Comparison of ENCODE assay signal across 23 cellular contexts in genomic region chr7:38051311-38051710, GRCh38.
DNase-seq lines count a peak whose midpoint lies in the region; ATAC-seq and TF ChIP-seq lines count a peak whose summit lies in the region.
"Had no signal": no experiment of that assay in that cellular context is flagged by ENCODE, and none has a peak within 500 bp of the region (broad histone marks: within the 10 kb centered on the region; RNA-seq: fewer than 3 reads in every experiment).

No MANE protein-coding gene starts in this region.

- H3K36me3 ChIP-seq in IMR-90 (ENCODE audit: control insufficient read depth, insufficient read depth, low read length): no peaks in the 10 kb centered on the region
- H3K36me3 ChIP-seq: BE2C had no signal

- H2AK5ac ChIP-seq in IMR-90 (ENCODE audit: low read depth, low read length): no peak overlapping the region

- no peak overlapping the region for H2BK5ac ChIP-seq in IMR-90 (ENCODE audit: low read depth, low read length, poor library complexity, severe bottlenecking)

- WGBS in IMR-90 (ENCODE audit: extremely low coverage in 2 of 2, insufficient read length in 1 of 2), 2 experiments: no CpG with 5 or more reads among the region's 2 CpGs

- no peak overlapping the region for H2BK15ac ChIP-seq in IMR-90 (ENCODE audit: low read depth, low read length)

- H2BK20ac ChIP-seq in IMR-90 (ENCODE audit: low read depth, low read length): no peak overlapping the region

- in situ Hi-C loops in IMR-90 (cut with MboI; ENCODE audit: low sequenced_read_pairs): no loop called here

- H4K5ac ChIP-seq in IMR-90 (ENCODE audit: low read depth, low read length): no peak overlapping the region

- POLR2A ChIA-PET in IMR-90 (lab: Charles Lee; ENCODE audit: unreplicated experiment): no interaction called here

- TF ChIP-seq POLR2A in IMR-90 (IDR thresholded peaks at IDR 0.05; ENCODE audit: low read depth, low read length): no peak

- H4K91ac ChIP-seq in IMR-90 (ENCODE audit: insufficient read depth, low read depth, low read length): no peak overlapping the region

- peaks cover 12% of the 10 kb centered on the region for H3K9me3 ChIP-seq in IMR-90 (ENCODE audit: control insufficient read depth, insufficient read depth, low read length)
- H3K9me3 ChIP-seq: BE2C had no signal

- dilution Hi-C loops in IMR-90 (cut with HindIII; ENCODE audit: low sequenced_read_pairs, unreplicated experiment): no loop called here

- no peak overlapping the region for H2BK120ac ChIP-seq in IMR-90 (ENCODE audit: low read depth, low read length)

- ATAC-seq in IMR-90 (ENCODE audit: low read depth): no peak
- no peak for ATAC-seq in HG03025 (IDR thresholded peaks at IDR 0.05; ENCODE audit: low FRiP score, unreplicated experiment)
- ATAC-seq in GM21360 (IDR thresholded peaks at IDR 0.05; ENCODE audit: unreplicated experiment): no peak
- ATAC-seq: A549, GM12878, GM23338, HCT116 had no signal

- intact Hi-C loops in IMR-90 (cut with micrococcal nuclease): no loop called here
- intact Hi-C loops in activated naive CD4-positive, alpha-beta T cell treated with anti-CD3 and anti-CD28 coated beads for 36 hours (cut with micrococcal nuclease): no loop called here

- TF ChIP-seq RAD21 in IMR-90 (IDR thresholded peaks at IDR 0.05; ENCODE audit: low read length): no peak

- no peaks in the 10 kb centered on the region for H4K20me1 ChIP-seq in IMR-90 (ENCODE audit: insufficient read depth, low read length)
- H4K20me1 ChIP-seq: BLaER1 treated with 17β-estradiol and CSF1 and Interleukin-3, amounts not matched to agents 10 nM and 100 nM had no signal

- H3K27ac Mint-ChIP-seq in neural crest cell (ENCODE audit: unreplicated experiment): peak overlapping the region; percentile 45
- no peak overlapping the region for H3K27ac Mint-ChIP-seq in activated naive CD4-positive, alpha-beta T cell treated with anti-CD3 and anti-CD28 coated beads for 36 hours
- H3K27ac Mint-ChIP-seq: CD14-positive monocyte; CD4-positive, alpha-beta T cell; CD8-positive, alpha-beta memory T cell; GM23338 had no signal

- TF ChIP-seq CTCF in IMR-90 (conservative IDR thresholded peaks at IDR 0.05; ENCODE audit: low read depth, low read length) (no peak), neural crest cell (conservative IDR thresholded peaks at IDR 0.05) (no peak)

- H3K56ac ChIP-seq in IMR-90 (ENCODE audit: extremely low read depth, insufficient read depth, low read length): no peak overlapping the region

- H3K27me3 ChIP-seq in IMR-90 (ENCODE audit: control insufficient read depth, insufficient read depth, low read length): no peaks in the 10 kb centered on the region
- H3K27me3 ChIP-seq: BE2C; BLaER1 treated with 17β-estradiol and CSF1 and Interleukin-3, amounts not matched to agents 10 nM and 100 nM had no signal

- H3K9me3 Mint-ChIP-seq in neural crest cell: peaks cover 10% of the 10 kb centered on the region
- H3K9me3 Mint-ChIP-seq in activated naive CD4-positive, alpha-beta T cell treated with anti-CD3 and anti-CD28 coated beads for 36 hours: peaks cover 3% of the 10 kb centered on the region

- BruUV-seq in IMR-90 (replicated peaks; lab: Mats Ljungman, UMichigan): no TSS peak

- H3K4me1 ChIP-seq in IMR-90 (ENCODE audit: control insufficient read depth, insufficient read depth, low read length): no peaks in the 10 kb centered on the region
- H3K4me1 ChIP-seq: BE2C; BLaER1 treated with 17β-estradiol and CSF1 and Interleukin-3, amounts not matched to agents 10 nM and 100 nM had no signal

- no peak overlapping the region for H3K9ac ChIP-seq in IMR-90 (ENCODE audit: low read depth, low read length)
- H3K9ac ChIP-seq: BLaER1 treated with 17β-estradiol and CSF1 and Interleukin-3, amounts not matched to agents 10 nM and 100 nM had no signal

- H3K14ac ChIP-seq in IMR-90 (replicated peaks; ENCODE audit: low read depth, low read length): no peak overlapping the region

- no peak overlapping the region for H3K18ac ChIP-seq in IMR-90 (ENCODE audit: low read depth, low read length)

- CTCF ChIA-PET in IMR-90 (lab: Yijun Ruan, JAX): no interaction called here
- CTCF ChIA-PET in activated naive CD4-positive, alpha-beta T cell treated with anti-CD3 and anti-CD28 coated beads for 36 hours (lab: Charles Lee): no interaction called here

- no peak overlapping the region for H3K4me2 ChIP-seq in IMR-90 (ENCODE audit: low read depth, low read length)
- H3K4me2 ChIP-seq: A549; BLaER1 treated with 17β-estradiol and CSF1 and Interleukin-3, amounts not matched to agents 10 nM and 100 nM; GM23338 had no signal

- no peak overlapping the region for H4K8ac ChIP-seq in IMR-90 (ENCODE audit: low read depth in 2 of 2, low read length in 2 of 2)

- H2AK9ac ChIP-seq in IMR-90 (replicated peaks; ENCODE audit: low read depth, low read length, poor library complexity): peak overlapping the region; percentile 28

- H3K4ac ChIP-seq in IMR-90 (ENCODE audit: low read depth, low read length): no peak overlapping the region

- H3K79me1 ChIP-seq in IMR-90 (ENCODE audit: low read depth in 1 of 2, low read length in 2 of 2): no peaks in the 10 kb centered on the region

- no peak overlapping the region for H3K27ac ChIP-seq in IMR-90 (ENCODE audit: insufficient read depth, low read length)
- H3K27ac ChIP-seq: A549; BLaER1 treated with 17β-estradiol and CSF1 and Interleukin-3, amounts not matched to agents 10 nM and 100 nM had no signal

- H3K4me1 Mint-ChIP-seq in neural crest cell: peaks cover 5% of the 10 kb centered on the region
- no peaks in the 10 kb centered on the region for H3K4me1 Mint-ChIP-seq in activated naive CD4-positive, alpha-beta T cell treated with anti-CD3 and anti-CD28 coated beads for 36 hours (ENCODE audit: low read depth)
- H3K4me1 Mint-ChIP-seq: CD14-positive monocyte; CD8-positive, alpha-beta memory T cell had no signal

- no peaks in the 10 kb centered on the region for H3K9me1 ChIP-seq in IMR-90 (ENCODE audit: insufficient read depth, low read length)

- DNase-seq in IMR-90 (no peak), brain pericyte (ENCODE audit: low read depth, low spot score) (peak; percentile 2), neural crest cell (ENCODE audit: low read depth, low spot score) (no peak)
- no peak for DNase-seq in activated naive CD4-positive, alpha-beta T cell treated with anti-CD3 and anti-CD28 coated beads for 36 hours
- DNase-seq: 8988T; ACHN; AML-193; BE2C; CD4-positive, alpha-beta T cell; CD8-positive, alpha-beta memory T cell; DMS 273 treated with DMSO at 0.1 percent for 48 hours; DMS79; EL; GDM1; H9 had no signal

- no peak overlapping the region for H3K23ac ChIP-seq in IMR-90 (ENCODE audit: low read depth, low read length)

- no peaks in the 10 kb centered on the region for H3K27me3 Mint-ChIP-seq in neural crest cell (ENCODE audit: low read depth)
- peaks cover 13% of the 10 kb centered on the region for H3K27me3 Mint-ChIP-seq in activated naive CD4-positive, alpha-beta T cell treated with anti-CD3 and anti-CD28 coated beads for 36 hours (ENCODE audit: low read depth)

- H3K4me3 Mint-ChIP-seq in neural crest cell: no peak overlapping the region
- no peak overlapping the region for H3K4me3 Mint-ChIP-seq in activated naive CD4-positive, alpha-beta T cell treated with anti-CD3 and anti-CD28 coated beads for 36 hours
- H3K4me3 Mint-ChIP-seq: CD14-positive monocyte; CD4-positive, alpha-beta T cell; CD8-positive, alpha-beta memory T cell; GM23338; H9 had no signal

- H2AFZ ChIP-seq in IMR-90 (replicated peaks; ENCODE audit: low read length, poor library complexity): peak overlapping the region; percentile 51
- H2AFZ ChIP-seq: GM23338 had no signal

- no peak overlapping the region for H3K4me3 ChIP-seq in IMR-90 (ENCODE audit: insufficient read depth, low read depth, low read length)
- H3K4me3 ChIP-seq: A549; BLaER1 treated with 17β-estradiol and CSF1 and Interleukin-3, amounts not matched to agents 10 nM and 100 nM; GM12878; GM23338 had no signal

- peaks cover 5% of the 10 kb centered on the region for H3K36me3 Mint-ChIP-seq in neural crest cell (ENCODE audit: low read depth)
- no peaks in the 10 kb centered on the region for H3K36me3 Mint-ChIP-seq in activated naive CD4-positive, alpha-beta T cell treated with anti-CD3 and anti-CD28 coated beads for 36 hours (ENCODE audit: low read depth)
- H3K36me3 Mint-ChIP-seq: CD14-positive monocyte had no signal

TF ChIP-seq in IMR-90, 13 proteins besides CTCF, POLR2A, EP300 and RAD21:
- TF ChIP-seq CHD1 (IDR thresholded peaks at IDR 0.05; ENCODE audit: low read depth, low read length): no peak
- TF ChIP-seq SMC3 (IDR thresholded peaks at IDR 0.05; ENCODE audit: low read depth, low read length): no peak
- TF ChIP-seq RCOR1 (IDR thresholded peaks at IDR 0.05; ENCODE audit: insufficient replicate concordance, low read length): no peak
- TF ChIP-seq CEBPB (IDR thresholded peaks at IDR 0.05; ENCODE audit: low read depth, low read length): no peak
- no peak for TF ChIP-seq USF2 (IDR thresholded peaks at IDR 0.05; ENCODE audit: low read depth, low read length)
- TF ChIP-seq MAFK (IDR thresholded peaks at IDR 0.05; ENCODE audit: low read depth, low read length): no peak
- TF ChIP-seq RFX5 (IDR thresholded peaks at IDR 0.05; ENCODE audit: low read depth, low read length): no peak
TF ChIP-seq in IMR-90: peak in this region for 0.
